Comparison of ENCODE assay signal across 10 cellular contexts in genomic region chr15:95929232-95929846, GRCh38.
A peak's percentile ranks its signal among the peaks of the same experiment; 100 is the strongest.
DNase-seq lines count a peak whose midpoint lies in the region; ATAC-seq lines count a peak whose summit lies in the region.
"Had no signal": no experiment of that assay in that cellular context is flagged by ENCODE, and none has a peak within 500 bp of the region (broad histone marks: within the 10 kb centered on the region; RNA-seq: fewer than 3 reads in every experiment).

No MANE protein-coding gene starts in this region.

- no peak overlapping the region for H2BK120ac ChIP-seq in neuronal stem cell (ENCODE audit: low read depth, low read length)

- no peak overlapping the region for H2AK5ac ChIP-seq in neuronal stem cell (ENCODE audit: low read depth, low read length)

- ATAC-seq in HG03064 (IDR thresholded peaks at IDR 0.05; ENCODE audit: low read depth, unreplicated experiment) (peak; percentile 90), GM19452 (IDR thresholded peaks at IDR 0.05; ENCODE audit: unreplicated experiment) (no peak)
- ATAC-seq: Panc1 had no signal

- H3K4me2 ChIP-seq in neuronal stem cell (ENCODE audit: insufficient read depth, low read length, poor library complexity, severe bottlenecking): no peak overlapping the region

- no peak overlapping the region for H3K23ac ChIP-seq in neuronal stem cell (ENCODE audit: low read depth, low read length, poor library complexity)

- H3K79me1 ChIP-seq in neuronal stem cell (ENCODE audit: low read depth, low read length): no peaks in the 10 kb centered on the region

- no peaks in the 10 kb centered on the region for H3K36me3 ChIP-seq in neuronal stem cell (replicated peaks in 1 of 2; ENCODE audit: control insufficient read depth in 2 of 2, insufficient read depth in 2 of 2, low read length in 2 of 2)

- no peak overlapping the region for H4K91ac ChIP-seq in neuronal stem cell (ENCODE audit: low read depth, low read length, poor library complexity)

- H3K4me3 ChIP-seq in neuronal stem cell (ENCODE audit: low read length in 2 of 2): no peak overlapping the region

- H3K4ac ChIP-seq in neuronal stem cell (ENCODE audit: low read length): no peak overlapping the region

- WGBS in neuronal stem cell (ENCODE audit: extremely low coverage in 2 of 2, insufficient read length in 2 of 2, insufficient replicate concordance in 1 of 2), 2 donors: no CpG with 5 or more reads among the region's 7 CpGs

- no peaks in the 10 kb centered on the region for H3K27me3 ChIP-seq in neuronal stem cell (ENCODE audit: control insufficient read depth in 3 of 3, insufficient read depth in 3 of 3, low read depth in 1 of 3, low read length in 3 of 3)

- no peaks in the 10 kb centered on the region for H3K9me3 ChIP-seq in neuronal stem cell (replicated peaks in 1 of 2; ENCODE audit: control insufficient read depth in 2 of 2, insufficient read depth in 1 of 2, low read depth in 1 of 2, low read length in 2 of 2)

- DNase-seq in NCI-H82 (lab: John Stamatoyannopoulos, UW) (peak; percentile 43), NCI-H82 treated with DMSO at 0.1 percent for 48 hours (lab: John Stamatoyannopoulos, UW; ENCODE audit: unreplicated experiment) (no peak), RPMI7951 (ENCODE audit: low read depth) (peak; percentile 35), neuronal stem cell (ENCODE audit: low spot score) (no peak), HK-2 (ENCODE audit: unreplicated experiment) (no peak), superior temporal gyrus (ENCODE audit: extremely low spot score) (no peak)
- DNase-seq: stimulated activated CD4-positive, alpha-beta T cell treated with anti-CD3 and anti-CD28 coated beads, Interleukin-12 subunit alpha, Interleukin-12 subunit beta, amount 100 ng/mL, for 4 hours had no signal

- H3K4me1 ChIP-seq in neuronal stem cell (ENCODE audit: control insufficient read depth in 2 of 2, insufficient read depth in 1 of 2, low read depth in 1 of 2, low read length in 2 of 2): peaks cover 5 to 7% of the 10 kb centered on the region in 2 donors

- H3K27ac ChIP-seq in neuronal stem cell (replicated peaks; ENCODE audit: low read length): no peak overlapping the region

- no peak overlapping the region for H4K8ac ChIP-seq in neuronal stem cell (ENCODE audit: low read depth, low read length)

- no peak overlapping the region for H2BK12ac ChIP-seq in neuronal stem cell (ENCODE audit: low read length)

- H2BK15ac ChIP-seq in neuronal stem cell (ENCODE audit: low read length): no peak overlapping the region

- no peak overlapping the region for H3K9ac ChIP-seq in neuronal stem cell (ENCODE audit: low read depth, low read length, poor library complexity)

- no peak overlapping the region for H3K18ac ChIP-seq in neuronal stem cell (ENCODE audit: low read length)

- H2AFZ ChIP-seq in neuronal stem cell (ENCODE audit: low read length): peak overlapping the region; percentile 71

- H3K14ac ChIP-seq in neuronal stem cell (ENCODE audit: low read length): no peak overlapping the region

- H2BK5ac ChIP-seq in neuronal stem cell (ENCODE audit: low read length): no peak overlapping the region

Comparison
In these comparisons a context has a peak if more than half of its experiments do, and no peak if none do; other contexts are left out.
1. DNase-seq: peak in NCI-H82 (single experiment) and RPMI7951 (single experiment); none in NCI-H82 treated with DMSO at 0.1 percent for 48 hours (single experiment), neuronal stem cell (single experiment), HK-2 (single experiment) and superior temporal gyrus (single experiment).